Comparison of ENCODE assay signal across 2 cellular contexts in genomic region chr7:33807779-33808482, GRCh38.
A peak's percentile ranks its signal among the peaks of the same experiment; 100 is the strongest.
TF ChIP-seq lines count a peak whose summit lies in the region.

No MANE protein-coding gene starts in this region.

TF ChIP-seq in HCT116, 20 proteins besides CTCF, POLR2A, EP300 and RAD21 (continued from another document):
- TF ChIP-seq MAX (IDR thresholded peaks at IDR 0.05) (no peak), ELF1 (IDR thresholded peaks at IDR 0.05; ENCODE audit: borderline replicate concordance, low read depth) (no peak), CEBPB (IDR thresholded peaks at IDR 0.05; ENCODE audit: low read depth) (no peak), JUND (IDR thresholded peaks at IDR 0.05) (no peak), REST (IDR thresholded peaks at IDR 0.05; ENCODE audit: low read depth) (no peak)

TF ChIP-seq in HepG2, 621 proteins besides CTCF, POLR2A, EP300 and RAD21 (continued from another document and continues in another):
- TF ChIP-seq ZNF276 (CRISPR knock-in tag; IDR thresholded peaks at IDR 0.05; ENCODE audit: low read depth) (no peak), SMAD1 (CRISPR knock-in tag; IDR thresholded peaks at IDR 0.05; ENCODE audit: borderline replicate concordance, low read depth) (no peak), SMYD3 (CRISPR knock-in tag; IDR thresholded peaks at IDR 0.05) (0 out of 2 replicates have a peak, but pooled peaks have one; percentile 34), ZNF383 (CRISPR knock-in tag; IDR thresholded peaks at IDR 0.05; ENCODE audit: borderline replicate concordance) (no peak), SPEN (CRISPR knock-in tag; IDR thresholded peaks at IDR 0.05; ENCODE audit: low read depth) (no peak; the same call in 1 of the 2 replicates), NONO (IDR thresholded peaks at IDR 0.05) (no peak), NONO (CRISPR knock-in tag; conservative IDR thresholded peaks at IDR 0.05) (peak; percentile 60; the same call in 1 of the 2 replicates), HNF4G (IDR thresholded peaks at IDR 0.05; ENCODE audit: borderline replicate concordance, low read depth, low read length) (peak; percentile 94), HNF4G (CRISPR knock-in tag; IDR thresholded peaks at IDR 0.05; ENCODE audit: borderline replicate concordance, low read depth) (peak; percentile 49; the same call in 1 of the 2 replicates), MBD4 (IDR thresholded peaks at IDR 0.05; ENCODE audit: borderline replicate concordance, low read length) (no peak), ZFP36 (IDR thresholded peaks at IDR 0.05; ENCODE audit: borderline replicate concordance, low read depth, low read length, partially characterized antibody) (no peak), ZNF644 (CRISPR knock-in tag; IDR thresholded peaks at IDR 0.05; ENCODE audit: low read depth) (peak; percentile 89), GABPB1 (CRISPR knock-in tag; IDR thresholded peaks at IDR 0.05) (peak; percentile 38; the same call in 1 of the 2 replicates), THAP9 (CRISPR knock-in tag; IDR thresholded peaks at IDR 0.05; ENCODE audit: borderline replicate concordance) (0 out of 2 replicates have a peak, but pooled peaks have one; percentile 39), RFX1 (IDR thresholded peaks at IDR 0.05) (peak; percentile 58), GATAD1 (CRISPR knock-in tag; IDR thresholded peaks at IDR 0.05) (no peak), AHDC1 (CRISPR knock-in tag; IDR thresholded peaks at IDR 0.05; ENCODE audit: borderline replicate concordance) (peak; percentile 50; the same call in 1 of the 2 replicates), TBX2 (CRISPR knock-in tag; IDR thresholded peaks at IDR 0.05; ENCODE audit: borderline replicate concordance) (no peak), HMG20B (CRISPR knock-in tag; conservative IDR thresholded peaks at IDR 0.05) (no peak), ZNF496 (CRISPR knock-in tag; IDR thresholded peaks at IDR 0.05; ENCODE audit: insufficient replicate concordance) (no peak), MLLT10 (CRISPR knock-in tag; IDR thresholded peaks at IDR 0.05) (no peak), MAZ (IDR thresholded peaks at IDR 0.05; ENCODE audit: borderline replicate concordance, low read depth, low read length) (peak; percentile 72; the same call in 1 of the 2 replicates), MAZ (CRISPR knock-in tag; IDR thresholded peaks at IDR 0.05; ENCODE audit: low read depth) (no peak), SKI (IDR thresholded peaks at IDR 0.05; ENCODE audit: partially characterized antibody) (peak; percentile 34), CSRNP2 (CRISPR knock-in tag; conservative IDR thresholded peaks at IDR 0.05; ENCODE audit: low read depth) (no peak), PAXIP1 (CRISPR knock-in tag; conservative IDR thresholded peaks at IDR 0.05) (peak; percentile 35; the same call in 1 of the 2 replicates), ZGPAT (CRISPR knock-in tag; IDR thresholded peaks at IDR 0.05) (0 out of 2 replicates have a peak, but pooled peaks have one; percentile 31), HOMEZ (CRISPR knock-in tag; IDR thresholded peaks at IDR 0.05; ENCODE audit: low read depth) (0 out of 2 replicates have a peak, but pooled peaks have one; percentile 28), ZNF878 (CRISPR knock-in tag; IDR thresholded peaks at IDR 0.05) (no peak; the same call in 1 of the 2 replicates), HNRNPUL1 (IDR thresholded peaks at IDR 0.05; ENCODE audit: low read depth, low read length) (no peak), SIX1 (CRISPR knock-in tag; IDR thresholded peaks at IDR 0.05; ENCODE audit: borderline replicate concordance) (no peak), REXO4 (CRISPR knock-in tag; IDR thresholded peaks at IDR 0.05; ENCODE audit: borderline replicate concordance) (no peak), MLX (CRISPR knock-in tag; IDR thresholded peaks at IDR 0.05) (no peak), PHF8 (CRISPR knock-in tag; IDR thresholded peaks at IDR 0.05) (0 out of 2 replicates have a peak, but pooled peaks have one; percentile 19), ZNF629 (CRISPR knock-in tag; conservative IDR thresholded peaks at IDR 0.05) (0 out of 2 replicates have a peak, but pooled peaks have one; percentile 17), TSC22D2 (CRISPR knock-in tag; IDR thresholded peaks at IDR 0.05; ENCODE audit: borderline replicate concordance) (no peak), CEBPG (CRISPR knock-in tag; IDR thresholded peaks at IDR 0.05) (peak; percentile 87), ZMYM4 (CRISPR knock-in tag; IDR thresholded peaks at IDR 0.05) (peak; percentile 87), ZKSCAN8 (CRISPR knock-in tag; IDR thresholded peaks at IDR 0.05; ENCODE audit: borderline replicate concordance) (no peak), PHB2 (IDR thresholded peaks at IDR 0.05; ENCODE audit: partially characterized antibody) (no peak), FLYWCH1 (CRISPR knock-in tag; IDR thresholded peaks at IDR 0.05) (no peak), STAG1 (CRISPR knock-in tag; IDR thresholded peaks at IDR 0.05) (peak; percentile 67)
